ENCODE assay signal across 10 cellular contexts in genomic region chr13:41588899-41589298, GRCh38.
DNase-seq lines count a peak whose midpoint lies in the region; ATAC-seq and TF ChIP-seq lines count a peak whose summit lies in the region.
"Had no signal": no experiment of that assay in that cellular context is flagged by ENCODE, and none has a peak within 500 bp of the region (broad histone marks: within the 10 kb centered on the region; RNA-seq: fewer than 3 reads in every experiment).

No MANE protein-coding gene starts in this region.

- no peaks in the 10 kb centered on the region for H3K27me3 Mint-ChIP-seq in activated naive CD4-positive, alpha-beta T cell treated with anti-CD3 and anti-CD28 coated beads, Interleukin-2, amount 50 U/mL, for 24 hours

- no peak overlapping the region for H2BK5ac ChIP-seq in mesenchymal stem cell (ENCODE audit: low read depth, low read length, poor library complexity, severe bottlenecking)

- peaks cover 23% of the 10 kb centered on the region for H3K4me1 Mint-ChIP-seq in activated naive CD4-positive, alpha-beta T cell treated with anti-CD3 and anti-CD28 coated beads, Interleukin-2, amount 50 U/mL, for 24 hours

- no peak overlapping the region for H3K4me3 Mint-ChIP-seq in activated naive CD4-positive, alpha-beta T cell treated with anti-CD3 and anti-CD28 coated beads, Interleukin-2, amount 50 U/mL, for 24 hours

- H3K18ac ChIP-seq in mesenchymal stem cell (ENCODE audit: low read depth in 1 of 2, low read length in 2 of 2): no peak overlapping the region

- no peak overlapping the region for H3K4ac ChIP-seq in mesenchymal stem cell (ENCODE audit: low read depth in 1 of 2, low read length in 2 of 2)

- peak overlapping the region in 6 of 11 experiments; percentile 28 to 84 (median 61); a peak in 10 of 22 replicates for H3K27ac ChIP-seq in BLaER1 treated with 17β-estradiol and CSF1 and Interleukin-3, amounts not matched to agents 10 nM and 100 nM
- no peak overlapping the region for H3K27ac ChIP-seq in mesenchymal stem cell (ENCODE audit: low read length, poor library complexity, severe bottlenecking)
- H3K27ac ChIP-seq: spleen had no signal

- H4K20me1 ChIP-seq in BLaER1 treated with 17β-estradiol and CSF1 and Interleukin-3, amounts not matched to agents 10 nM and 100 nM: no peaks in the 10 kb centered on the region

- H3K79me1 ChIP-seq in mesenchymal stem cell (replicated peaks; ENCODE audit: low read length, poor library complexity, severe bottlenecking): no peaks in the 10 kb centered on the region

- H2AFZ ChIP-seq in mesenchymal stem cell (ENCODE audit: low read depth, low read length): no peak overlapping the region

- H3K14ac ChIP-seq in mesenchymal stem cell (ENCODE audit: low read length in 2 of 2): no peak overlapping the region

- peak overlapping the region in 1 of 11 experiments; percentile 49; a peak in 1 of 22 replicates for H3K9ac ChIP-seq in BLaER1 treated with 17β-estradiol and CSF1 and Interleukin-3, amounts not matched to agents 10 nM and 100 nM
- H3K9ac ChIP-seq in mesenchymal stem cell (ENCODE audit: low read length): peak overlapping the region; percentile 83

- no peak overlapping the region for H4K91ac ChIP-seq in mesenchymal stem cell (ENCODE audit: low read length)

- H2AK5ac ChIP-seq in mesenchymal stem cell (ENCODE audit: low read length, severe bottlenecking): no peak overlapping the region

- no peaks in the 10 kb centered on the region for H3K9me3 Mint-ChIP-seq in activated naive CD4-positive, alpha-beta T cell treated with anti-CD3 and anti-CD28 coated beads, Interleukin-2, amount 50 U/mL, for 24 hours

- 15% methylated on average over 1 of the region's 2 CpGs for WGBS in mesenchymal stem cell

- peaks cover 0 to 33% (median 0%) of the 10 kb centered on the region in 10 experiments; a peak in 8 of 20 replicates for H3K4me1 ChIP-seq in BLaER1 treated with 17β-estradiol and CSF1 and Interleukin-3, amounts not matched to agents 10 nM and 100 nM
- peaks cover 5% of the 10 kb centered on the region for H3K4me1 ChIP-seq in mesenchymal stem cell (ENCODE audit: control insufficient read depth, insufficient read depth, low read depth, low read length)
- H3K4me1 ChIP-seq: spleen had no signal

- no peak overlapping the region for H2BK12ac ChIP-seq in mesenchymal stem cell (ENCODE audit: low read length in 2 of 2)

- 0 out of 22 replicates have a peak, but pooled peaks cover 0 to 3% (median 0%) of the 10 kb centered on the region in 11 experiments for H3K9me3 ChIP-seq in BLaER1 treated with 17β-estradiol and CSF1 and Interleukin-3, amounts not matched to agents 10 nM and 100 nM (replicated peaks in 1 of 11)
- H3K9me3 ChIP-seq in mesenchymal stem cell (ENCODE audit: control insufficient read depth, low read length): no peaks in the 10 kb centered on the region
- H3K9me3 ChIP-seq: spleen had no signal

- no peaks in the 10 kb centered on the region for H3K27me3 ChIP-seq in BLaER1 treated with 17β-estradiol and CSF1 and Interleukin-3, amounts not matched to agents 10 nM and 100 nM
- no peaks in the 10 kb centered on the region for H3K27me3 ChIP-seq in mesenchymal stem cell (ENCODE audit: control insufficient read depth in 1 of 2, insufficient read depth in 1 of 2, low read length in 2 of 2)
- H3K27me3 ChIP-seq: spleen had no signal

- peak overlapping the region; percentile 26 for H3K27ac Mint-ChIP-seq in activated naive CD4-positive, alpha-beta T cell treated with anti-CD3 and anti-CD28 coated beads, Interleukin-2, amount 50 U/mL, for 24 hours

- H3K36me3 ChIP-seq in BLaER1 treated with 17β-estradiol and CSF1 and Interleukin-3, amounts not matched to agents 10 nM and 100 nM: peaks cover 0 to 32% (median 19%) of the 10 kb centered on the region in 11 experiments; a peak in 12 of 22 replicates
- peaks cover 2 to 3% of the 10 kb centered on the region in 2 experiments for H3K36me3 ChIP-seq in mesenchymal stem cell (ENCODE audit: control insufficient read depth in 1 of 2, insufficient read depth in 2 of 2, low read depth in 1 of 2, low read length in 2 of 2)

- peaks cover 20% of the 10 kb centered on the region for H3K36me3 Mint-ChIP-seq in activated naive CD4-positive, alpha-beta T cell treated with anti-CD3 and anti-CD28 coated beads, Interleukin-2, amount 50 U/mL, for 24 hours

- H2BK15ac ChIP-seq in mesenchymal stem cell (ENCODE audit: low read depth, poor library complexity, severe bottlenecking): no peak overlapping the region

- DNase-seq in M059J (ENCODE audit: low read depth) (peak; percentile 94), mesenchymal stem cell (peak; percentile 93), NCI-H446 treated with DMSO at 0.1 percent for 48 hours (lab: John Stamatoyannopoulos, UW) (no peak), GM10266 (ENCODE audit: extremely low spot score) (no peak)
- DNase-seq: hypothalamus, spleen had no signal

- peak overlapping the region in 4 of 11 experiments; percentile 31 to 60 (median 48); a peak in 7 of 22 replicates for H3K4me2 ChIP-seq in BLaER1 treated with 17β-estradiol and CSF1 and Interleukin-3, amounts not matched to agents 10 nM and 100 nM
- H3K4me2 ChIP-seq in mesenchymal stem cell (ENCODE audit: low read length, poor library complexity, severe bottlenecking): no peak overlapping the region

- TF ChIP-seq CTCF in GM10266 (IDR thresholded peaks at IDR 0.05; ENCODE audit: control insufficient read depth, insufficient read depth, low read depth, missing control alignments): no peak

- H3K23ac ChIP-seq in mesenchymal stem cell (ENCODE audit: low read length in 2 of 2): no peak overlapping the region

- H2BK120ac ChIP-seq in mesenchymal stem cell (ENCODE audit: low read depth, low read length): no peak overlapping the region

- ATAC-seq in GM18870 (IDR thresholded peaks at IDR 0.05; ENCODE audit: unreplicated experiment): no peak
- ATAC-seq in GM18858 (IDR thresholded peaks at IDR 0.05; ENCODE audit: unreplicated experiment): no peak

- H4K8ac ChIP-seq in mesenchymal stem cell (ENCODE audit: low read length): no peak overlapping the region

- no peak overlapping the region for H3K4me3 ChIP-seq in BLaER1 treated with 17β-estradiol and CSF1 and Interleukin-3, amounts not matched to agents 10 nM and 100 nM
- H3K4me3 ChIP-seq in mesenchymal stem cell (ENCODE audit: insufficient read depth in 1 of 2, low read depth in 1 of 2, low read length in 2 of 2): no peak overlapping the region
- H3K4me3 ChIP-seq: spleen had no signal

Comparison
In these comparisons a context has a peak if more than half of its experiments do, and no peak if none do; other contexts are left out.
1. DNase-seq: peak in M059J (single experiment) and mesenchymal stem cell (single experiment); none in NCI-H446 treated with DMSO at 0.1 percent for 48 hours (single experiment) and GM10266 (single experiment).